Comparison of ENCODE assay signal across 20 cellular contexts in the genomic region with DNA sequence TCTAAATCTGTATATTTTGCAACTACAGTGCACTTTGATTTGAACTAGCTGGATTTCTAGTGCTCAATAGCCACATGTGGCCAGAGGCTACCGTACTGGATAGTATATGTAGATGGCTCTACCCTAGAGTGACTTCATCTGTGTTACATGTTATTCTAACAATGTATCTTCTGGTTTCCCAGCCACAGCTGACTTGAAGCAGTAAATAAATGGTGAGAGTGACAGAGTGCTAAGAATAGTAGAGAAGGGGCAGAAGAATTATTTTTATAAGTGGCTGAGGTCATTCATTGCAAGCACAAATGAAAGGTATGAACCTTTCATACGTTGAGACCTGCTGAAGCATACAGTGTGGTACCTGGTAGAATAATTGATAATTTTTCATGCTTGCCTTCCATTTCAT. TPM values are rescaled to one million over a fixed set of nuclear protein-coding genes. Genes with fewer than 3 reads are reported as not detected.
DNase-seq lines count a peak whose midpoint lies in the region; ATAC-seq and TF ChIP-seq lines count a peak whose summit lies in the region.
"Had no signal": no experiment of that assay in that cellular context is flagged by ENCODE, and none has a peak within 500 bp of the region (broad histone marks: within the 10 kb centered on the region; RNA-seq: fewer than 3 reads in every experiment).

No MANE protein-coding gene starts in this region.

- no peak for TF ChIP-seq CTCF in right atrium auricular region (IDR thresholded peaks at IDR 0.05)
- TF ChIP-seq CTCF in RWPE1 (conservative IDR thresholded peaks at IDR 0.05; ENCODE audit: low read depth) = no peak
- TF ChIP-seq CTCF in spleen (IDR thresholded peaks at IDR 0.05 in 8 of 11, conservative IDR thresholded peaks at IDR 0.05 in 3 of 11) = no peak

- ATAC-seq in activated T-cell treated with anti-CD3 and anti-CD28 coated beads, Interleukin-2, amount 50 U/mL, for 4 hours = no peak
- ATAC-seq: GM12878 had no signal

- no peak for DNase-seq in activated T-cell treated with anti-CD3 and anti-CD28 coated beads, Interleukin-2, amount 50 U/mL, for 24 hours
- no peak for DNase-seq in activated T-cell treated with anti-CD3 and anti-CD28 coated beads, Interleukin-2, amount 50 U/mL, for 4 hours
- DNase-seq in caudate nucleus (lab: John Stamatoyannopoulos, UW) = no peak
- DNase-seq in right atrium auricular region (ENCODE audit: low spot score) = no peak
- no peak for DNase-seq in RWPE1 (ENCODE audit: low spot score)
- no peak for DNase-seq in GF-D8 (lab: John Stamatoyannopoulos, UW)
- DNase-seq in spleen = no peak
- DNase-seq: 8988T, BE2C, DMS79 treated with DMSO at 0.1 percent for 48 hours, KBM-7, NCI-H1436, NCI-H2029, NCI-H2171 treated with DMSO at 0.1 percent for 48 hours, NCI-H510A, NCI-H774, PC-9 had no signal

- peak overlapping the region in 1 of 3 donors; percentile 1 for H3K9ac ChIP-seq in skeletal muscle tissue (ENCODE audit: low read depth in 1 of 3, low read length in 3 of 3)

- CTCF ChIA-PET in RWPE1 (lab: Yijun Ruan, JAX) = no interaction called here

- intact Hi-C loops in spleen (cut with DNase I; ENCODE audit: low total_unique reads) = no loop called here

- H3K27me3 Mint-ChIP-seq in activated T-cell treated with anti-CD3 and anti-CD28 coated beads, Interleukin-2, amount 50 U/mL, for 24 hours = no peaks in the 10 kb centered on the region
- no peaks in the 10 kb centered on the region for H3K27me3 Mint-ChIP-seq in activated T-cell treated with anti-CD3 and anti-CD28 coated beads, Interleukin-2, amount 50 U/mL, for 4 hours (ENCODE audit: low read depth)

- H3K9me3 Mint-ChIP-seq in activated T-cell treated with anti-CD3 and anti-CD28 coated beads, Interleukin-2, amount 50 U/mL, for 24 hours = no peaks in the 10 kb centered on the region
- no peaks in the 10 kb centered on the region for H3K9me3 Mint-ChIP-seq in activated T-cell treated with anti-CD3 and anti-CD28 coated beads, Interleukin-2, amount 50 U/mL, for 4 hours

- H3K4me1 ChIP-seq in right atrium auricular region = peaks cover 0 to 22% of the 10 kb centered on the region in 2 donors
- H3K4me1 ChIP-seq in skeletal muscle tissue (ENCODE audit: control insufficient read depth in 3 of 3, insufficient read depth in 3 of 3, low read length in 3 of 3) = peaks cover 22 to 34% (median 25%) of the 10 kb centered on the region in 3 donors
- H3K4me1 ChIP-seq in spleen = peaks cover 0 to 23% (median 6%) of the 10 kb centered on the region in 6 donors
- H3K4me1 ChIP-seq: BE2C had no signal

- no peak overlapping the region for H3K4me3 ChIP-seq in right atrium auricular region
- H3K4me3 ChIP-seq in skeletal muscle tissue (ENCODE audit: low read length in 3 of 3) = no peak overlapping the region
- no peak overlapping the region for H3K4me3 ChIP-seq in spleen
- H3K4me3 ChIP-seq: GM12878, PC-9 had no signal

- 93 to 99% (median 98%) methylated on average over 2 of the region's 2 CpGs for WGBS in spleen, 5 donors

- peak overlapping the region; percentile 85 for H3K27ac ChIP-seq in caudate nucleus (ENCODE audit: low read depth, low read length)
- H3K27ac ChIP-seq in right atrium auricular region = peak overlapping the region; percentile 66 to 73
- H3K27ac ChIP-seq in skeletal muscle tissue (ENCODE audit: low read depth, low read length) = peak overlapping the region; percentile 73
- H3K27ac ChIP-seq in RWPE1 = no peak overlapping the region
- no peak overlapping the region for H3K27ac ChIP-seq in spleen
- H3K27ac ChIP-seq: PC-9 had no signal

- peaks cover 21% of the 10 kb centered on the region for H3K4me1 Mint-ChIP-seq in activated T-cell treated with anti-CD3 and anti-CD28 coated beads, Interleukin-2, amount 50 U/mL, for 24 hours (ENCODE audit: low read depth)
- H3K4me1 Mint-ChIP-seq in activated T-cell treated with anti-CD3 and anti-CD28 coated beads, Interleukin-2, amount 50 U/mL, for 4 hours (ENCODE audit: low read depth) = peaks cover 28% of the 10 kb centered on the region

- POLR2A ChIA-PET in RWPE1 (lab: Yijun Ruan, JAX; ENCODE audit: low non-redundant PET) = no interaction called here

- H3K27me3 ChIP-seq in right atrium auricular region (no peaks in the 10 kb centered on the region), skeletal muscle tissue (ENCODE audit: control insufficient read depth in 3 of 3, insufficient read depth in 3 of 3, low read length in 3 of 3) (no peaks in the 10 kb centered on the region), spleen (replicated peaks in 1 of 7) (no peaks in the 10 kb centered on the region)
- H3K27me3 ChIP-seq: BE2C had no signal

- H3K4me3 Mint-ChIP-seq in activated T-cell treated with anti-CD3 and anti-CD28 coated beads, Interleukin-2, amount 50 U/mL, for 24 hours = no peak overlapping the region
- H3K4me3 Mint-ChIP-seq in activated T-cell treated with anti-CD3 and anti-CD28 coated beads, Interleukin-2, amount 50 U/mL, for 4 hours = no peak overlapping the region

- no peaks in the 10 kb centered on the region for H3K9me3 ChIP-seq in right atrium auricular region
- H3K9me3 ChIP-seq in skeletal muscle tissue (ENCODE audit: control insufficient read depth in 3 of 3, low read length in 3 of 3) = no peaks in the 10 kb centered on the region
- H3K9me3 ChIP-seq in spleen = no peaks in the 10 kb centered on the region
- H3K9me3 ChIP-seq: BE2C had no signal

- H3K27ac Mint-ChIP-seq in activated T-cell treated with anti-CD3 and anti-CD28 coated beads, Interleukin-2, amount 50 U/mL, for 24 hours = peak overlapping the region; percentile 1

- H3K36me3 Mint-ChIP-seq in activated T-cell treated with anti-CD3 and anti-CD28 coated beads, Interleukin-2, amount 50 U/mL, for 24 hours (ENCODE audit: low read depth) = peaks cover 48% of the 10 kb centered on the region
- H3K36me3 Mint-ChIP-seq in activated T-cell treated with anti-CD3 and anti-CD28 coated beads, Interleukin-2, amount 50 U/mL, for 4 hours (ENCODE audit: insufficient read depth) = peaks cover 19% of the 10 kb centered on the region

- no peak for TF ChIP-seq POLR2A in spleen (IDR thresholded peaks at IDR 0.05)

- H3K36me3 ChIP-seq in right atrium auricular region (no peaks in the 10 kb centered on the region), skeletal muscle tissue (ENCODE audit: control insufficient read depth in 3 of 3, insufficient read depth in 3 of 3, low read length in 3 of 3) (no peaks in the 10 kb centered on the region), spleen (peaks cover 0 to 52% (median 15%) of the 10 kb centered on the region in 6 donors)
- H3K36me3 ChIP-seq: BE2C had no signal

RNA-seq across cellular contexts. Expression of gene KAT2B, which starts 30.9 kb away (rescaled TPM):
- total RNA-seq in activated T-cell treated with anti-CD3 and anti-CD28 coated beads, Interleukin-2, amount 50 U/mL, for 4 hours = 10 to 100 TPM; 11.5 to 28.0 (median 18.9) TPM
- total RNA-seq in right atrium auricular region (10 to 100 TPM; 25.0 to 70.5 TPM), skeletal muscle tissue (8.4 TPM), spleen (10 to 100 TPM; 39.1 to 64.3 (median 58.0) TPM)
- polyA plus RNA-seq in spleen = 10 to 100 TPM; 13.6 to 17.6 (median 14.9) TPM

RNA-seq across cellular contexts. Expression of gene PP2D1, which starts 59.1 kb away (rescaled TPM):
- not detected for total RNA-seq in activated T-cell treated with anti-CD3 and anti-CD28 coated beads, Interleukin-2, amount 50 U/mL, for 4 hours
- total RNA-seq in right atrium auricular region (not detected), skeletal muscle tissue (not detected), spleen (not detected)
- polyA plus RNA-seq in spleen = not detected
- total RNA-seq: GM12878, H1, PC-9 had no signal
- polyA plus RNA-seq: H1 had no signal

Comparison
In these comparisons a context has a peak if more than half of its experiments do, and no peak if none do; other contexts are left out.
1. H3K27ac ChIP-seq: peak in caudate nucleus (single experiment), right atrium auricular region (2 of 2) and skeletal muscle tissue (single experiment); none in RWPE1 (single experiment) and spleen (0 of 8).